In the genomic region with DNA sequence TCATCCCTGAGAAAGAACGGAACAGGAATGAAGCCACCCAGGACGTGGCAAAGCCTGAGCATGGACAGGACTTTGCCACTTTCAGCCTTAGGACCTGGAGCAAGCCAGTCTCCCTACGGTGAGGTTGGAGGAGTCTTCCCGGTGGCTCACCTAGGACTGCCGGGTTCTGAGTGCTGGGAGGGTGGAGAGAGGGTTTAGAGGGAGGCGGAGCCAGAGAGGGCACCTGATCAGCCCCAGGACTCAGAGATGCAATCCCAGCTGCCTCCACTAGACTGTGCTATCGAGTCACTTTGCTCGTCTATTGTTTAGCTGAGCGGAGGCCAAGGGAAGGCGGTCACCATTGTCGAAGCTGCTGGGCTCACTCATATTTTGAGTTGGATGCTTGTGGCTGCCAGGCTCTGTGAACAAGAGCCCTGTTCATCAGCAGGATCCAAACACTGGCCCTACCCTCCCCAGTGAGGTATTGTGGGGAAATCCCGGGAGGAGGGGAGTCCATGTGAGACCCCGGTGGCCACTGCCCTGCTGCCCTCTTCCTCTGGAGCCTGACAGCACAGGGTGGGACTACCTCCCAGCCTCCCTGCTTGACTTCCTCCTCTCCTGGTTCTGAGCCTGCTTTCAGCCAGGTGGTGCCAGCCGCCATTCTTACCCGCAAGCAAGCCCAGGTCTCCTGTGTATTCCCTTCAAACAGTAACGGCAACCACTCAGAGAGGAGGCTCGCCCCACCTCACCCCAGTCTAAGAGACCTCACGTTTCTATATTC, we compare ENCODE assay signal across 8 cellular contexts. TPM values are rescaled to one million over a fixed set of nuclear protein-coding genes. Genes with fewer than 3 reads are reported as not detected.
DNase-seq lines count a peak whose midpoint lies in the region; ATAC-seq and TF ChIP-seq lines count a peak whose summit lies in the region.

No MANE protein-coding gene starts in this region.

- H3K4me1 ChIP-seq in right atrium auricular region = peaks cover 0 to 4% of the 10 kb centered on the region in 2 donors

- H3K9me3 ChIP-seq in right atrium auricular region = no peaks in the 10 kb centered on the region

- peak; percentile 42 to 77 for TF ChIP-seq CTCF in right atrium auricular region (IDR thresholded peaks at IDR 0.05)

- DNase-seq in NCI-H524 (lab: John Stamatoyannopoulos, UW) (peak; percentile 48 to 58), NCI-H524 treated with DMSO at 0.1 percent for 48 hours (lab: John Stamatoyannopoulos, UW) (no peak), NCI-H1048 (lab: John Stamatoyannopoulos, UW) (peak; percentile 46), SW 1271 (lab: John Stamatoyannopoulos, UW) (peak; percentile 22 to 46), amygdala (lab: John Stamatoyannopoulos, UW) (peak in 33 of 56 donors; percentile 0 to 67 (median 19)), right atrium auricular region (ENCODE audit: low spot score) (peak; percentile 73), sciatic nerve (ENCODE audit: low spot score) (peak; percentile 88)

- H3K36me3 ChIP-seq in right atrium auricular region = no peaks in the 10 kb centered on the region

- ATAC-seq in sciatic nerve (peak; percentile 90), GM18517 (IDR thresholded peaks at IDR 0.05; ENCODE audit: unreplicated experiment) (no peak)

- no peak overlapping the region for H3K27ac ChIP-seq in right atrium auricular region

- H3K27me3 ChIP-seq in right atrium auricular region = no peaks in the 10 kb centered on the region

- H3K4me3 ChIP-seq in right atrium auricular region = no peak overlapping the region

- intact Hi-C loops in sciatic nerve (cut with DNase I) = no loop called here

RNA-seq across cellular contexts. Expression of a gene that starts 7.0 kb away (rescaled TPM):
- total RNA-seq in right atrium auricular region (10 to 100 TPM in 1 of 2 donors, not detected in 1; 20.3 TPM), sciatic nerve (82.1 TPM)

RNA-seq across cellular contexts. Expression of a gene that starts 7.8 kb away (rescaled TPM):
- total RNA-seq in right atrium auricular region (not detected), sciatic nerve (not detected)

RNA-seq across cellular contexts. Expression of a gene that starts 32.9 kb away (rescaled TPM):
- total RNA-seq in right atrium auricular region (1 to 10 TPM in 1 of 2 donors, not detected in 1; 2.2 TPM), sciatic nerve (0.85 TPM)

RNA-seq across cellular contexts. Expression of a gene that starts 44.7 kb away (rescaled TPM):
- not detected for total RNA-seq in right atrium auricular region
- total RNA-seq in sciatic nerve = not detected

RNA-seq across cellular contexts. Expression of a gene that starts 51.6 kb away (rescaled TPM):
- total RNA-seq in right atrium auricular region (100 to 1,000 TPM in 1 of 2 donors, 10 to 100 TPM in 1; 27.8 to 165 TPM), sciatic nerve (94.1 TPM)
